In the genomic region with DNA sequence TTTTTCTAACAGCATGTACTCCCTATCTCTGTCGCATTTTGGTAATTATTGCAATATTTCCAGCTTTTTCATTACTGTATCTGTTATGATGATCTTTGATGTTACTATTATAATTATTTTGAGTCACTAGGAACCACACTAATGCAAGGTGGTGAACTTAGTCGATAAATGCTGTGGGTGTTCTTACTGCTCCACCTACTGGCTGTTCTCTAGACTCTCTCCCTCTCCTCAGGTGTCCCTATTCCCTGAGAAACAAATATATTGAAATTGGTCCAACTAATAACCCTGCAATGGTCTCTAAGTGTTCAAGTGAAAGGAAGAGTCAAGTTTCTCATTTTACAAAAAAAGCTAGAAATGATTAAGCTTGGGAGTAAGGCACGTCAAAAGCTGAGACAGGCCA, we compare ENCODE assay signal across 8 cellular contexts. TPM values are rescaled to one million over a fixed set of nuclear protein-coding genes. Genes with fewer than 3 reads are reported as not detected.
DNase-seq lines count a peak whose midpoint lies in the region; ATAC-seq and TF ChIP-seq lines count a peak whose summit lies in the region.

No MANE protein-coding gene starts in this region.

- H3K27me3 ChIP-seq in lower lobe of right lung (ENCODE audit: low read depth), result no peaks in the 10 kb centered on the region

- H3K4me1 Mint-ChIP-seq in activated T-helper 1 cell treated with anti-CD3 and anti-CD28 coated beads, Interleukin-12 subunit alpha, Interleukin-12 subunit beta, Interleukin-2, Interleukin-4 antibody, amounts not matched to agents 30 ng/mL and 10 ng/mL and 1 ng/mL, durations not matched to agents 14 hours and 24 hours and 36 hours (ENCODE audit: low read depth), result peaks cover 38% of the 10 kb centered on the region

- no peak overlapping the region for H3K27ac ChIP-seq in lower lobe of right lung

- no peaks in the 10 kb centered on the region for H3K27me3 Mint-ChIP-seq in activated T-helper 1 cell treated with anti-CD3 and anti-CD28 coated beads, Interleukin-12 subunit alpha, Interleukin-12 subunit beta, Interleukin-2, Interleukin-4 antibody, amounts not matched to agents 30 ng/mL and 10 ng/mL and 1 ng/mL, durations not matched to agents 14 hours and 24 hours and 36 hours (ENCODE audit: insufficient read depth)

- TF ChIP-seq CTCF in lower lobe of right lung (IDR thresholded peaks at IDR 0.05), result peak; percentile 31

- peaks cover 48% of the 10 kb centered on the region for H3K36me3 Mint-ChIP-seq in activated T-helper 1 cell treated with anti-CD3 and anti-CD28 coated beads, Interleukin-12 subunit alpha, Interleukin-12 subunit beta, Interleukin-2, Interleukin-4 antibody, amounts not matched to agents 30 ng/mL and 10 ng/mL and 1 ng/mL, durations not matched to agents 14 hours and 24 hours and 36 hours (ENCODE audit: low read depth)

- H3K4me1 ChIP-seq in lower lobe of right lung, result no peaks in the 10 kb centered on the region

- peak; percentile 81 for ATAC-seq in HG02938 (IDR thresholded peaks at IDR 0.05; ENCODE audit: unreplicated experiment)
- ATAC-seq in lower lobe of right lung, result no peak
- ATAC-seq in HG03460 (IDR thresholded peaks at IDR 0.05; ENCODE audit: unreplicated experiment), result no peak

- peak overlapping the region; percentile 52 for H3K27ac Mint-ChIP-seq in activated T-helper 1 cell treated with anti-CD3 and anti-CD28 coated beads, Interleukin-12 subunit alpha, Interleukin-12 subunit beta, Interleukin-2, Interleukin-4 antibody, amounts not matched to agents 30 ng/mL and 10 ng/mL and 1 ng/mL, durations not matched to agents 14 hours and 24 hours and 36 hours

- H3K9me3 Mint-ChIP-seq in activated T-helper 1 cell treated with anti-CD3 and anti-CD28 coated beads, Interleukin-12 subunit alpha, Interleukin-12 subunit beta, Interleukin-2, Interleukin-4 antibody, amounts not matched to agents 30 ng/mL and 10 ng/mL and 1 ng/mL, durations not matched to agents 14 hours and 24 hours and 36 hours, result no peaks in the 10 kb centered on the region

- peak; percentile 9 for DNase-seq in SKM-1 treated with dmso at 0.1 percent for 144 hours (lab: John Stamatoyannopoulos, UW; ENCODE audit: unreplicated experiment)
- no peak for DNase-seq in SKM-1 (lab: John Stamatoyannopoulos, UW; ENCODE audit: unreplicated experiment)
- DNase-seq in activated T-helper 1 cell treated with anti-CD3 and anti-CD28 coated beads, Interleukin-12 subunit alpha, Interleukin-12 subunit beta, Interleukin-2, Interleukin-4 antibody, amounts not matched to agents 30 ng/mL and 10 ng/mL and 1 ng/mL, durations not matched to agents 14 hours and 24 hours and 36 hours (ENCODE audit: low spot score), result no peak
- DNase-seq in lower lobe of right lung, result no peak
- DNase-seq in NCI-H524 treated with DMSO at 0.1 percent for 48 hours (lab: John Stamatoyannopoulos, UW), result no peak
- no peak for DNase-seq in DMS 273 (lab: John Stamatoyannopoulos, UW; ENCODE audit: unreplicated experiment)

- intact Hi-C loops in activated T-helper 1 cell treated with anti-CD3 and anti-CD28 coated beads, Interleukin-12 subunit alpha, Interleukin-12 subunit beta, Interleukin-2, Interleukin-4 antibody, amounts not matched to agents 30 ng/mL and 10 ng/mL and 1 ng/mL, durations not matched to agents 14 hours and 24 hours and 36 hours (cut with micrococcal nuclease), result no loop called here
- intact Hi-C loops in lower lobe of right lung (cut with DNase I), result no loop called here

- H3K4me3 ChIP-seq in lower lobe of right lung, result no peak overlapping the region

- peaks cover 75% of the 10 kb centered on the region for H3K36me3 ChIP-seq in lower lobe of right lung

- H3K9me3 ChIP-seq in lower lobe of right lung, result no peaks in the 10 kb centered on the region

- no peak overlapping the region for H3K4me3 Mint-ChIP-seq in activated T-helper 1 cell treated with anti-CD3 and anti-CD28 coated beads, Interleukin-12 subunit alpha, Interleukin-12 subunit beta, Interleukin-2, Interleukin-4 antibody, amounts not matched to agents 30 ng/mL and 10 ng/mL and 1 ng/mL, durations not matched to agents 14 hours and 24 hours and 36 hours

RNA-seq across cellular contexts. Expression of a gene that starts 10.5 kb away (rescaled TPM):
- total RNA-seq in activated T-helper 1 cell treated with anti-CD3 and anti-CD28 coated beads, Interleukin-12 subunit alpha, Interleukin-12 subunit beta, Interleukin-2, Interleukin-4 antibody, amounts not matched to agents 30 ng/mL and 10 ng/mL and 1 ng/mL, durations not matched to agents 14 hours and 24 hours and 36 hours, result 47.6 and 48.8 TPM in 2 replicates
- total RNA-seq in lower lobe of right lung, result 21.9 TPM
